8 cellular contexts compared by ENCODE assay signal in genomic region chr5:132500931-132501628, GRCh38. TPM values are rescaled to one million over a fixed set of nuclear protein-coding genes. Genes with fewer than 3 reads are reported as not detected.
DNase-seq lines count a peak whose midpoint lies in the region; ATAC-seq and TF ChIP-seq lines count a peak whose summit lies in the region.

No MANE protein-coding gene starts in this region.

- H3K9me3 ChIP-seq in left ventricle myocardium inferior (replicated peaks), result no peaks in the 10 kb centered on the region

- no peaks in the 10 kb centered on the region for H3K9me3 Mint-ChIP-seq in activated naive CD8-positive, alpha-beta T cell treated with anti-CD3 and anti-CD28 coated beads, Interleukin-2, amount 50 U/mL, for 24 hours

- no peak overlapping the region for H3K27ac Mint-ChIP-seq in activated naive CD8-positive, alpha-beta T cell treated with anti-CD3 and anti-CD28 coated beads, Interleukin-2, amount 50 U/mL, for 24 hours

- no peak overlapping the region for H3K4me3 ChIP-seq in left ventricle myocardium inferior
- no peak overlapping the region for H3K4me3 ChIP-seq in retinal pigment epithelial cell (ENCODE audit: low read length)

- no peaks in the 10 kb centered on the region for H3K27me3 ChIP-seq in left ventricle myocardium inferior (ENCODE audit: low read depth)

- in situ Hi-C loops in ACHN (cut with HindIII; ENCODE audit: low pct_ligation_motif_present, low pct_unique_long_range_greater_than_20kb, low sequenced_read_pairs), result no loop called here

- peak overlapping the region; percentile 99 for H3K27ac ChIP-seq in left ventricle myocardium inferior (replicated peaks)

- H3K36me3 ChIP-seq in left ventricle myocardium inferior, result no peaks in the 10 kb centered on the region

- ATAC-seq in activated naive CD8-positive, alpha-beta T cell treated with anti-CD3 and anti-CD28 coated beads, Interleukin-2, amount 50 U/mL, for 24 hours, result peak; percentile 48
- ATAC-seq in HG03457 (IDR thresholded peaks at IDR 0.05; ENCODE audit: unreplicated experiment), result no peak

- H3K4me1 ChIP-seq in left ventricle myocardium inferior, result peaks cover 75% of the 10 kb centered on the region

- peak; percentile 62 for DNase-seq in ACHN
- peak; percentile 53 for DNase-seq in HT1080 (ENCODE audit: low read depth)
- DNase-seq in SKM-1 treated with dmso at 0.1 percent for 144 hours (lab: John Stamatoyannopoulos, UW; ENCODE audit: unreplicated experiment), result peak; percentile 65
- DNase-seq in activated naive CD8-positive, alpha-beta T cell treated with anti-CD3 and anti-CD28 coated beads, Interleukin-2, amount 50 U/mL, for 24 hours, result peak; percentile 81
- peak; percentile 12 for DNase-seq in left ventricle myocardium inferior
- no peak for DNase-seq in retinal pigment epithelial cell (ENCODE audit: low read depth)

- intact Hi-C loops in left ventricle myocardium inferior (cut with micrococcal nuclease), result loop anchor here (2.0 kb wide), 1 partner anchor 114 kb away; no protein-coding TSS in a partner anchor

- H3K4me1 Mint-ChIP-seq in activated naive CD8-positive, alpha-beta T cell treated with anti-CD3 and anti-CD28 coated beads, Interleukin-2, amount 50 U/mL, for 24 hours, result peaks cover 27% of the 10 kb centered on the region

- peak; percentile 76 for TF ChIP-seq CTCF in GM12874 (IDR thresholded peaks at IDR 0.05; ENCODE audit: insufficient read depth, low read depth, low read length)
- TF ChIP-seq CTCF in left ventricle myocardium inferior (IDR thresholded peaks at IDR 0.05; ENCODE audit: borderline replicate concordance), result peak; percentile 91
- peak; percentile 84 for TF ChIP-seq CTCF in retinal pigment epithelial cell (conservative IDR thresholded peaks at IDR 0.05; ENCODE audit: low read depth, low read length)

- no peaks in the 10 kb centered on the region for H3K36me3 Mint-ChIP-seq in activated naive CD8-positive, alpha-beta T cell treated with anti-CD3 and anti-CD28 coated beads, Interleukin-2, amount 50 U/mL, for 24 hours (ENCODE audit: low read depth)

- H3K4me3 Mint-ChIP-seq in activated naive CD8-positive, alpha-beta T cell treated with anti-CD3 and anti-CD28 coated beads, Interleukin-2, amount 50 U/mL, for 24 hours, result no peak overlapping the region

- peaks cover 2% of the 10 kb centered on the region for H3K27me3 Mint-ChIP-seq in activated naive CD8-positive, alpha-beta T cell treated with anti-CD3 and anti-CD28 coated beads, Interleukin-2, amount 50 U/mL, for 24 hours

RNA-seq across cellular contexts. Expression of gene IRF1, which starts 10.5 kb away (rescaled TPM):
- total RNA-seq in HT1080 (2014; rRNA removed; shearing (Covaris generic)), result 6.3 and 13.6 TPM in 2 replicates
- polyA plus RNA-seq in HT1080 (2015; cell fraction: cytosol; rRNA removed), result 15.1 and 18.1 TPM in 2 replicates
- polyA plus RNA-seq in HT1080 (2015; cell fraction: nucleus; rRNA removed), result 32.5 and 34.2 TPM in 2 replicates
- 10.9 TPM for total RNA-seq in left ventricle myocardium inferior

RNA-seq across cellular contexts. Expression of gene IL5, which starts 42.2 kb away (rescaled TPM):
- not detected in 2 replicates for total RNA-seq in HT1080 (2014; rRNA removed; shearing (Covaris generic))
- not detected in 2 replicates for polyA plus RNA-seq in HT1080 (2015; cell fraction: cytosol; rRNA removed)
- polyA plus RNA-seq in HT1080 (2015; cell fraction: nucleus; rRNA removed), result not detected in 2 replicates
- total RNA-seq in left ventricle myocardium inferior, result not detected

RNA-seq across cellular contexts. Expression of gene RAD50, which starts 55.7 kb away (rescaled TPM):
- total RNA-seq in HT1080 (2014; rRNA removed; shearing (Covaris generic)), result 10.8 and 12.1 TPM in 2 replicates
- polyA plus RNA-seq in HT1080 (2015; cell fraction: cytosol; rRNA removed), result 7.7 and 12.3 TPM in 2 replicates
- 20.5 and 20.6 TPM in 2 replicates for polyA plus RNA-seq in HT1080 (2015; cell fraction: nucleus; rRNA removed)
- total RNA-seq in left ventricle myocardium inferior, result 33.4 TPM
